Comparison of ENCODE assay signal across 23 cellular contexts in the genomic region with DNA sequence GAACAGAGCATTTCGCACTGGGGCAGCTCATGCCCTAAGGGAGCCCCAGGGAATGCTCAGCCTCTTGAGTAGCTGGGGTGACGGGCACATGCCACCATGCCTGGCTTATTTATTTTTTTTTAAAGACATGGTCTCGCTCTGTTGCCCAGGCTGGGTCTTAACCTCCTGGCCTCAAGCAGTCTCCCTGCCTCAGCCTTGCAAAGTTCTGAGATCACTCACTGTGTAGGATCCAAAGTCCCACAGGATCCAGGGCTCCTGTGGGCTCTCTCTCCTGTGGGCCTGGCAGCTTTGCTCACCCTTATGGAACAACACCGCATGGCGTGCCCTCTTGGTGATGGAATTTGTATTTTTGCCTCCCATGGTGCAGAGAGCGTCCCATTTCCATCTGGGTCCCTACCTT.
"Had no signal": no experiment of that assay in that cellular context is flagged by ENCODE, and none has a peak within 500 bp of the region (broad histone marks: within the 10 kb centered on the region; RNA-seq: fewer than 3 reads in every experiment).

No MANE protein-coding gene starts in this region.

- H3K4me1 ChIP-seq: uterus had no signal

- H3K27me3 ChIP-seq: dorsolateral prefrontal cortex, ovary, spleen, testis, transverse colon, upper lobe of right lung, uterus had no signal

- H3K27ac Mint-ChIP-seq: memory B cell; naive thymus-derived CD4-positive, alpha-beta T cell; nephron; stimulated activated memory B cell treated with anti-CD40 and anti-IgM and Interleukin-4, amounts not matched to agents 10 μg/mL and 1 μg/mL and 100 μg/mL, for 72 hours had no signal

- H3K4me1 Mint-ChIP-seq: stimulated activated memory B cell treated with anti-CD40 and anti-IgM and Interleukin-4, amounts not matched to agents 10 μg/mL and 1 μg/mL and 100 μg/mL, for 72 hours had no signal

- H3K9me3 ChIP-seq: ovary, psoas muscle, spleen, testis, transverse colon, upper lobe of right lung, uterus had no signal

- H3K36me3 ChIP-seq: ovary, uterus had no signal

- H3K27me3 Mint-ChIP-seq: memory B cell; naive thymus-derived CD4-positive, alpha-beta T cell; stimulated activated memory B cell treated with anti-CD40 and anti-IgM and Interleukin-4, amounts not matched to agents 10 μg/mL and 1 μg/mL and 100 μg/mL, for 72 hours had no signal

- H3K27ac ChIP-seq: dorsolateral prefrontal cortex, ovary, psoas muscle, spleen, testis, upper lobe of right lung, uterus had no signal

- H3K9me3 Mint-ChIP-seq: memory B cell; nephron; stimulated activated memory B cell treated with anti-CD40 and anti-IgM and Interleukin-4, amounts not matched to agents 10 μg/mL and 1 μg/mL and 100 μg/mL, for 72 hours had no signal

- DNase-seq: cortex of kidney; dorsolateral prefrontal cortex; effector CD4-positive, alpha-beta T cell; head of caudate nucleus; midbrain; naive thymus-derived CD4-positive, alpha-beta T cell; occipital lobe; ovary; posterior cingulate gyrus; psoas muscle; spleen; stimulated activated CD4-positive, alpha-beta T cell treated with anti-CD3 and anti-CD28 coated beads, Interleukin-4, amount 100 ng/mL, for 4 hours; stimulated activated naive CD8-positive, alpha-beta T cell treated with anti-CD3 and anti-CD28 coated beads, Interleukin-15, Interleukin-2, amounts not matched to agents 100 U/mL and 50 U/mL, for 24 hours; substantia nigra; testis; transverse colon; upper lobe of right lung; uterus had no signal

- H3K4me3 ChIP-seq: dorsolateral prefrontal cortex, lung, ovary, psoas muscle, skin epidermis, spleen, testis, transverse colon, upper lobe of right lung, uterus had no signal

- H3K4me3 Mint-ChIP-seq: memory B cell; naive thymus-derived CD4-positive, alpha-beta T cell; nephron; stimulated activated memory B cell treated with anti-CD40 and anti-IgM and Interleukin-4, amounts not matched to agents 10 μg/mL and 1 μg/mL and 100 μg/mL, for 72 hours had no signal
